In genomic region chr16:88779406-88780099, GRCh38 we compare ENCODE assay signal across 1 cellular context.
TF ChIP-seq lines count a peak whose summit lies in the region.

No MANE protein-coding gene starts in this region.

TF ChIP-seq in K562, 482 proteins besides CTCF, POLR2A, EP300 and RAD21 (continued from another document):
- TF ChIP-seq PRDM10 (IDR thresholded peaks at IDR 0.05; ENCODE audit: partially characterized antibody) (no peak), SUPT5H (IDR thresholded peaks at IDR 0.05) (0 out of 2 replicates have a peak, but pooled peaks have one; percentile 10), NCOA6 (IDR thresholded peaks at IDR 0.05) (no peak), NFATC3 (IDR thresholded peaks at IDR 0.05) (no peak), ZNF77 (CRISPR knock-in tag; IDR thresholded peaks at IDR 0.05) (no peak), POLR2G (IDR thresholded peaks at IDR 0.05; ENCODE audit: low read depth, low read length) (peak; percentile 74), CXXC5 (CRISPR knock-in tag; IDR thresholded peaks at IDR 0.05) (peak; percentile 33; the same call in 1 of the 2 replicates), RBBP5 (IDR thresholded peaks at IDR 0.05; ENCODE audit: borderline replicate concordance, insufficient read depth, low read length, poor library complexity, severe bottlenecking) (peak; percentile 36), ZNF449 (CRISPR knock-in tag; IDR thresholded peaks at IDR 0.05) (no peak), SMARCE1 (IDR thresholded peaks at IDR 0.05) (peak; percentile 17; the same call in 1 of the 2 replicates), ATF6 (CRISPR knock-in tag; IDR thresholded peaks at IDR 0.05) (no peak), ZC3H11A (IDR thresholded peaks at IDR 0.05; ENCODE audit: low read depth, low read length) (no peak), ATF2 (CRISPR knock-in tag; IDR thresholded peaks at IDR 0.05) (no peak), RBM39 (optimal IDR thresholded peaks at IDR 0.05; ENCODE audit: low read depth, low read length) (no peak), USF1 (CRISPR knock-in tag; IDR thresholded peaks at IDR 0.05) (no peak), CEBPB (tag; IDR thresholded peaks at IDR 0.05) (no peak), SRSF9 (IDR thresholded peaks at IDR 0.05; ENCODE audit: borderline replicate concordance, low read depth, low read length) (no peak), ARNT (IDR thresholded peaks at IDR 0.05) (no peak), E2F3 (CRISPR knock-in tag; IDR thresholded peaks at IDR 0.05) (0 out of 2 replicates have a peak, but pooled peaks have one; percentile 13), CREB1 (IDR thresholded peaks at IDR 0.05) (no peak), CREB1 (CRISPR knock-in tag; IDR thresholded peaks at IDR 0.05) (no peak), ARID1B (IDR thresholded peaks at IDR 0.05) (no peak), RBFOX2 (IDR thresholded peaks at IDR 0.05; ENCODE audit: low read depth, low read length) (peak; percentile 66; the same call in 1 of the 2 replicates), IRF1 (CRISPR knock-in tag; IDR thresholded peaks at IDR 0.05; ENCODE audit: borderline replicate concordance) (no peak)
- TF ChIP-seq, protein P1, sequence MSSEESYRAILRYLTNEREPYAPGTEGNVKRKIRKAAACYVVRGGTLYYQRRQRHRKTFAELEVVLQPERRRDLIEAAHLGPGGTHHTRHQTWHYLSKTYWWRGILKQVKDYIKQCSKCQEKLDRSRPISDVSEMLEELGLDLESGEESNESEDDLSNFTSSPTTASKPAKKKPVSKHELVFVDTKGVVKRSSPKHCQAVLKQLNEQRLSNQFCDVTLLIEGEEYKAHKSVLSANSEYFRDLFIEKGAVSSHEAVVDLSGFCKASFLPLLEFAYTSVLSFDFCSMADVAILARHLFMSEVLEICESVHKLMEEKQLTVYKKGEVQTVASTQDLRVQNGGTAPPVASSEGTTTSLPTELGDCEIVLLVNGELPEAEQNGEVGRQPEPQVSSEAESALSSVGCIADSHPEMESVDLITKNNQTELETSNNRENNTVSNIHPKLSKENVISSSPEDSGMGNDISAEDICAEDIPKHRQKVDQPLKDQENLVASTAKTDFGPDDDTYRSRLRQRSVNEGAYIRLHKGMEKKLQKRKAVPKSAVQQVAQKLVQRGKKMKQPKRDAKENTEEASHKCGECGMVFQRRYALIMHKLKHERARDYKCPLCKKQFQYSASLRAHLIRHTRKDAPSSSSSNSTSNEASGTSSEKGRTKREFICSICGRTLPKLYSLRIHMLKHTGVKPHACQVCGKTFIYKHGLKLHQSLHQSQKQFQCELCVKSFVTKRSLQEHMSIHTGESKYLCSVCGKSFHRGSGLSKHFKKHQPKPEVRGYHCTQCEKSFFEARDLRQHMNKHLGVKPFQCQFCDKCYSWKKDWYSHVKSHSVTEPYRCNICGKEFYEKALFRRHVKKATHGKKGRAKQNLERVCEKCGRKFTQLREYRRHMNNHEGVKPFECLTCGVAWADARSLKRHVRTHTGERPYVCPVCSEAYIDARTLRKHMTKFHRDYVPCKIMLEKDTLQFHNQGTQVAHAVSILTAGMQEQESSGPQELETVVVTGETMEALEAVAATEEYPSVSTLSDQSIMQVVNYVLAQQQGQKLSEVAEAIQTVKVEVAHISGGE (CRISPR knock-in tag; IDR thresholded peaks at IDR 0.05) = 0 out of 6 replicates have a peak, but pooled peaks of 1 of the 3 experiments have one; percentile 8
- TF ChIP-seq, protein P2, sequence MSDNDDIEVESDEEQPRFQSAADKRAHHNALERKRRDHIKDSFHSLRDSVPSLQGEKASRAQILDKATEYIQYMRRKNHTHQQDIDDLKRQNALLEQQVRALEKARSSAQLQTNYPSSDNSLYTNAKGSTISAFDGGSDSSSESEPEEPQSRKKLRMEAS (CRISPR knock-in tag; IDR thresholded peaks at IDR 0.05) = no peak
- TF ChIP-seq, protein P3, sequence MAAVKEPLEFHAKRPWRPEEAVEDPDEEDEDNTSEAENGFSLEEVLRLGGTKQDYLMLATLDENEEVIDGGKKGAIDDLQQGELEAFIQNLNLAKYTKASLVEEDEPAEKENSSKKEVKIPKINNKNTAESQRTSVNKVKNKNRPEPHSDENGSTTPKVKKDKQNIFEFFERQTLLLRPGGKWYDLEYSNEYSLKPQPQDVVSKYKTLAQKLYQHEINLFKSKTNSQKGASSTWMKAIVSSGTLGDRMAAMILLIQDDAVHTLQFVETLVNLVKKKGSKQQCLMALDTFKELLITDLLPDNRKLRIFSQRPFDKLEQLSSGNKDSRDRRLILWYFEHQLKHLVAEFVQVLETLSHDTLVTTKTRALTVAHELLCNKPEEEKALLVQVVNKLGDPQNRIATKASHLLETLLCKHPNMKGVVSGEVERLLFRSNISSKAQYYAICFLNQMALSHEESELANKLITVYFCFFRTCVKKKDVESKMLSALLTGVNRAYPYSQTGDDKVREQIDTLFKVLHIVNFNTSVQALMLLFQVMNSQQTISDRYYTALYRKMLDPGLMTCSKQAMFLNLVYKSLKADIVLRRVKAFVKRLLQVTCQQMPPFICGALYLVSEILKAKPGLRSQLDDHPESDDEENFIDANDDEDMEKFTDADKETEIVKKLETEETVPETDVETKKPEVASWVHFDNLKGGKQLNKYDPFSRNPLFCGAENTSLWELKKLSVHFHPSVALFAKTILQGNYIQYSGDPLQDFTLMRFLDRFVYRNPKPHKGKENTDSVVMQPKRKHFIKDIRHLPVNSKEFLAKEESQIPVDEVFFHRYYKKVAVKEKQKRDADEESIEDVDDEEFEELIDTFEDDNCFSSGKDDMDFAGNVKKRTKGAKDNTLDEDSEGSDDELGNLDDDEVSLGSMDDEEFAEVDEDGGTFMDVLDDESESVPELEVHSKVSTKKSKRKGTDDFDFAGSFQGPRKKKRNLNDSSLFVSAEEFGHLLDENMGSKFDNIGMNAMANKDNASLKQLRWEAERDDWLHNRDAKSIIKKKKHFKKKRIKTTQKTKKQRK (IDR thresholded peaks at IDR 0.05; ENCODE audit: borderline replicate concordance, low read depth, low read length) = no peak
